Comparison of ENCODE assay signal across 8 cellular contexts in genomic region chr2:70111752-70112591, GRCh38. TPM values are rescaled to one million over a fixed set of nuclear protein-coding genes. Genes with fewer than 3 reads are reported as not detected.
DNase-seq lines count a peak whose midpoint lies in the region; ATAC-seq and TF ChIP-seq lines count a peak whose summit lies in the region.
"Had no signal": no experiment of that assay in that cellular context is flagged by ENCODE, and none has a peak within 500 bp of the region (broad histone marks: within the 10 kb centered on the region; RNA-seq: fewer than 3 reads in every experiment).

No MANE protein-coding gene starts in this region.

- intact Hi-C loops in Calu3 (cut with micrococcal nuclease; ENCODE audit: unreplicated experiment) = no loop called here

- H3K27me3 Mint-ChIP-seq in Calu3 (ENCODE audit: unreplicated experiment) = no peaks in the 10 kb centered on the region
- no peaks in the 10 kb centered on the region for H3K27me3 Mint-ChIP-seq in osteocyte (ENCODE audit: unreplicated experiment)

- TF ChIP-seq CTCF in Calu3 (IDR thresholded peaks at IDR 0.05; ENCODE audit: unreplicated experiment) = no peak
- TF ChIP-seq CTCF in osteocyte (IDR thresholded peaks at IDR 0.05) = no peak

- TF ChIP-seq RAD21 in Ishikawa (IDR thresholded peaks at IDR 0.05; ENCODE audit: low read depth) = no peak

- H3K4me3 Mint-ChIP-seq in Calu3 (ENCODE audit: low read depth, unreplicated experiment) (no peak overlapping the region), osteocyte (ENCODE audit: unreplicated experiment) (no peak overlapping the region)

- CTCF ChIA-PET in Calu3 (lab: Charles Lee) = no interaction called here

- BruUV-seq in Calu3 (replicated peaks; lab: Mats Ljungman, UMichigan) = no TSS peak

- H3K9me3 Mint-ChIP-seq in Calu3 (ENCODE audit: low read depth, unreplicated experiment) (no peaks in the 10 kb centered on the region), osteocyte (ENCODE audit: unreplicated experiment) (no peaks in the 10 kb centered on the region)

- no peak for TF ChIP-seq EP300 in Ishikawa (IDR thresholded peaks at IDR 0.05; ENCODE audit: borderline replicate concordance)

- ATAC-seq in GM21529 (IDR thresholded peaks at IDR 0.05; ENCODE audit: unreplicated experiment) = no peak
- no peak for ATAC-seq in HG03095 (IDR thresholded peaks at IDR 0.05; ENCODE audit: unreplicated experiment)
- ATAC-seq in GM18511 (IDR thresholded peaks at IDR 0.05; ENCODE audit: unreplicated experiment) = no peak
- ATAC-seq: stimulated activated naive CD8-positive, alpha-beta T cell treated with anti-CD3 and anti-CD28 coated beads, Interleukin-15, Interleukin-2, amounts not matched to agents 100 U/mL and 50 U/mL, for 24 hours had no signal

- H3K27ac Mint-ChIP-seq in Calu3 (ENCODE audit: unreplicated experiment) (peak overlapping the region; percentile 37), osteocyte (ENCODE audit: unreplicated experiment) (peak overlapping the region; percentile 82)

- DNase-seq in Calu3 (no peak), cerebellar cortex (ENCODE audit: low spot score) (peak; percentile 52), osteocyte (ENCODE audit: extremely low spot score, unreplicated experiment) (no peak)

- H3K36me3 Mint-ChIP-seq in Calu3 (ENCODE audit: insufficient read depth, unreplicated experiment) (peaks cover 14% of the 10 kb centered on the region), osteocyte (ENCODE audit: unreplicated experiment) (no peaks in the 10 kb centered on the region)

- peaks cover 52% of the 10 kb centered on the region for H3K4me1 Mint-ChIP-seq in Calu3 (ENCODE audit: low read depth, unreplicated experiment)
- H3K4me1 Mint-ChIP-seq in osteocyte (ENCODE audit: unreplicated experiment) = peaks cover 45% of the 10 kb centered on the region

TF ChIP-seq in Ishikawa, 13 proteins besides CTCF, POLR2A, EP300 and RAD21:
- no peak for TF ChIP-seq CREB1 (IDR thresholded peaks at IDR 0.05; ENCODE audit: low read depth)
- peak; percentile 86 for TF ChIP-seq NFIC (IDR thresholded peaks at IDR 0.05)

RNA-seq across cellular contexts. Expression of gene PCBP1, which starts 24.7 kb away (rescaled TPM):
- 252 and 260 TPM in 2 replicates for total RNA-seq in Calu3 (2022)
- 261 and 262 TPM in 2 replicates for total RNA-seq in osteocyte
